2 cellular contexts compared by ENCODE assay signal in genomic region chr12:68081561-68081960, GRCh38.
TF ChIP-seq lines count a peak whose summit lies in the region.

No MANE protein-coding gene starts in this region.

TF ChIP-seq in H1, 55 proteins besides CTCF, POLR2A, EP300 and RAD21:
- TF ChIP-seq CTBP2 (IDR thresholded peaks at IDR 0.05; ENCODE audit: borderline replicate concordance, insufficient read depth, insufficient read length, low read length) = no peak

TF ChIP-seq in GM23338, 12 proteins besides CTCF, POLR2A, EP300 and RAD21:
- no peak for TF ChIP-seq ZNF331 (CRISPR knock-in tag; IDR thresholded peaks at IDR 0.05; ENCODE audit: low read depth)
- TF ChIP-seq REST (IDR thresholded peaks at IDR 0.05; ENCODE audit: unreplicated experiment) = no peak
- no peak for TF ChIP-seq CREB1 (CRISPR knock-in tag; IDR thresholded peaks at IDR 0.05; ENCODE audit: low read depth)
- no peak for TF ChIP-seq ZNF462 (CRISPR knock-in tag; IDR thresholded peaks at IDR 0.05)
- TF ChIP-seq EZH2phosphoT487 (IDR thresholded peaks at IDR 0.05; ENCODE audit: unreplicated experiment) = no peak
- no peak for TF ChIP-seq ETS1 (IDR thresholded peaks at IDR 0.05)
- TF ChIP-seq ZNF114 (CRISPR knock-in tag; IDR thresholded peaks at IDR 0.05) = no peak
- TF ChIP-seq NANOG (IDR thresholded peaks at IDR 0.05; ENCODE audit: borderline replicate concordance) = no peak
- TF ChIP-seq POLR2AphosphoS5 (IDR thresholded peaks at IDR 0.05; ENCODE audit: low read depth) = no peak
- TF ChIP-seq EZH2 (IDR thresholded peaks at IDR 0.05; ENCODE audit: low read depth, unreplicated experiment) = no peak
- no peak for TF ChIP-seq STAT1 (IDR thresholded peaks at IDR 0.05; ENCODE audit: unreplicated experiment)
- no peak for TF ChIP-seq JUNB (IDR thresholded peaks at IDR 0.05; ENCODE audit: unreplicated experiment)
